Comparison of ENCODE assay signal across 28 cellular contexts in genomic region chr14:42138406-42138805, GRCh38.
"Had no signal": no experiment of that assay in that cellular context is flagged by ENCODE, and none has a peak within 500 bp of the region (broad histone marks: within the 10 kb centered on the region; RNA-seq: fewer than 3 reads in every experiment).

No MANE protein-coding gene starts in this region.

- ATAC-seq: effector memory CD8-positive, alpha-beta T cell; esophagus mucosa; gastrocnemius medialis; heart right ventricle; left cardiac atrium; left lung; left ventricle myocardium superior; lower lobe of right lung; naive thymus-derived CD4-positive, alpha-beta T cell; natural killer cell had no signal

- H3K4me1 ChIP-seq: colonic mucosa, esophagus squamous epithelium, gastrocnemius medialis, heart right ventricle, left lung, lower lobe of right lung had no signal

- H3K9me3 Mint-ChIP-seq: dendritic cell treated with granulocyte-macrophage colony-stimulating factor and Interleukin-4, amounts not matched to agents 40 ng/mL and 50 ng/mL, for 4 days; endodermal cell had no signal

- H3K27ac ChIP-seq: colonic mucosa, esophagus squamous epithelium, gastrocnemius medialis, heart right ventricle, left lung, lower lobe of right lung had no signal

- H3K27me3 Mint-ChIP-seq: dendritic cell treated with granulocyte-macrophage colony-stimulating factor and Interleukin-4, amounts not matched to agents 40 ng/mL and 50 ng/mL, for 4 days; effector memory CD8-positive, alpha-beta T cell; memory B cell; naive thymus-derived CD4-positive, alpha-beta T cell had no signal

- H3K4me3 ChIP-seq: colonic mucosa, esophagus squamous epithelium, gastrocnemius medialis, heart right ventricle, left lung, lower lobe of right lung had no signal

- H3K4me3 Mint-ChIP-seq: dendritic cell treated with granulocyte-macrophage colony-stimulating factor and Interleukin-4, amounts not matched to agents 40 ng/mL and 50 ng/mL, for 4 days; effector memory CD8-positive, alpha-beta T cell; endodermal cell; immature natural killer cell; memory B cell; naive thymus-derived CD4-positive, alpha-beta T cell; natural killer cell had no signal

- FAIRE-seq: endometrium had no signal

- DNase-seq: colonic mucosa; cortex of kidney; effector CD8-positive, alpha-beta T cell; effector memory CD8-positive, alpha-beta T cell; endodermal cell; erythroblast; esophagus squamous epithelium; foreskin fibroblast; foreskin melanocyte; gastrocnemius medialis; glutamatergic neuron; head of caudate nucleus; heart right ventricle; hippocampal formation; immature natural killer cell; islet precursor cell; left cardiac atrium; left lung; left ventricle myocardium superior; lower lobe of right lung; mesendoderm; midbrain; naive thymus-derived CD4-positive, alpha-beta T cell; natural killer cell had no signal

- H3K4me1 Mint-ChIP-seq: endodermal cell; immature natural killer cell; memory B cell; naive thymus-derived CD4-positive, alpha-beta T cell; natural killer cell had no signal

- H3K27me3 ChIP-seq: colonic mucosa, esophagus squamous epithelium, gastrocnemius medialis, heart right ventricle, left lung had no signal

- H3K27ac Mint-ChIP-seq: dendritic cell treated with granulocyte-macrophage colony-stimulating factor and Interleukin-4, amounts not matched to agents 40 ng/mL and 50 ng/mL, for 4 days; effector memory CD8-positive, alpha-beta T cell; endodermal cell; immature natural killer cell; memory B cell; naive thymus-derived CD4-positive, alpha-beta T cell; natural killer cell had no signal

- H3K36me3 Mint-ChIP-seq: immature natural killer cell; memory B cell; naive thymus-derived CD4-positive, alpha-beta T cell; natural killer cell had no signal

- H3K9me3 ChIP-seq: colonic mucosa, esophagus squamous epithelium, gastrocnemius medialis, heart right ventricle, left lung, lower lobe of right lung had no signal

- H3K36me3 ChIP-seq: colonic mucosa, esophagus squamous epithelium, gastrocnemius medialis, heart right ventricle, left lung, lower lobe of right lung had no signal
